ENCODE assay signal across 18 cellular contexts in the genomic region with DNA sequence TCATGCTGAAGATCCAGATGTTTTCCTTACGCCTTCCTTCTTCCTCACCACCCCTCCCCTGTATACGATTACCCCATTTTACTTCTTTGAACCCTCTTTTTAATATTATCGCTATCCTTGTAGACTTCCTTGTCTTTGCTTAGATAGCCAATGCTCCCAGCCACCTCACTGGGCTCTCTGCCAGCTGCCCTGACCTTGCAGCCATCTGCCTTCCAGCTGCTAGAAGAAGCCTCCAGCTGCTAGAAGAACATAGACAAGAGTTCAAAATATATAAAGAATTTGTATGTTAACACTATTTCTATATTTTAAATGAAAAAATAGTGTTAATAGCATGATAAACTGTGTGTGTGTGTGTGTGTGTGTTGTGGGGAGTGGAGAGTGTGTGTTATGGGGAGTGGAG.
DNase-seq lines count a peak whose midpoint lies in the region; ATAC-seq and TF ChIP-seq lines count a peak whose summit lies in the region.
"Had no signal": no experiment of that assay in that cellular context is flagged by ENCODE, and none has a peak within 500 bp of the region (broad histone marks: within the 10 kb centered on the region; RNA-seq: fewer than 3 reads in every experiment).

No MANE protein-coding gene starts in this region.

- H3K36me3 Mint-ChIP-seq in stimulated activated memory B cell treated with anti-CD40 and anti-IgM and Interleukin-4, amounts not matched to agents 10 μg/mL and 1 μg/mL and 100 μg/mL, for 72 hours = no peaks in the 10 kb centered on the region
- H3K36me3 Mint-ChIP-seq: stimulated activated naive B cell treated with anti-CD40 and anti-IgM and Interleukin-4, amounts not matched to agents 10 μg/mL and 1 μg/mL and 100 μg/mL, for 72 hours had no signal

- no peaks in the 10 kb centered on the region for H3K9me3 Mint-ChIP-seq in stimulated activated memory B cell treated with anti-CD40 and anti-IgM and Interleukin-4, amounts not matched to agents 10 μg/mL and 1 μg/mL and 100 μg/mL, for 72 hours
- H3K9me3 Mint-ChIP-seq: stimulated activated naive B cell treated with anti-CD40 and anti-IgM and Interleukin-4, amounts not matched to agents 10 μg/mL and 1 μg/mL and 100 μg/mL, for 72 hours had no signal

- WGBS in body of pancreas, 2 donors = 41 to 52% methylated on average over 3 of the region's 3 CpGs

- H3K27ac ChIP-seq in body of pancreas (no peak overlapping the region), left ventricle myocardium inferior (replicated peaks) (no peak overlapping the region), OCI-LY7 (ENCODE audit: low read depth, low read length, poor library complexity, severe bottlenecking) (no peak overlapping the region)
- H3K27ac ChIP-seq: brain microvascular endothelial cell, gastroesophageal sphincter, neutrophil, upper lobe of right lung had no signal

- no peaks in the 10 kb centered on the region for H3K27me3 Mint-ChIP-seq in stimulated activated memory B cell treated with anti-CD40 and anti-IgM and Interleukin-4, amounts not matched to agents 10 μg/mL and 1 μg/mL and 100 μg/mL, for 72 hours

- no peak overlapping the region for H2AFZ ChIP-seq in OCI-LY7 (ENCODE audit: low read length)

- no peak for TF ChIP-seq POLR2A in body of pancreas (IDR thresholded peaks at IDR 0.05)

- ATAC-seq in body of pancreas (no peak), GM21381 (IDR thresholded peaks at IDR 0.05; ENCODE audit: unreplicated experiment) (no peak), GM19463 (IDR thresholded peaks at IDR 0.05; ENCODE audit: unreplicated experiment) (no peak)
- ATAC-seq in stimulated activated memory B cell treated with anti-CD40 and anti-IgM and Interleukin-4, amounts not matched to agents 10 μg/mL and 1 μg/mL and 100 μg/mL, for 72 hours = no peak
- ATAC-seq: gastroesophageal sphincter; stimulated activated naive B cell treated with anti-CD40 and anti-IgM and Interleukin-4, amounts not matched to agents 10 μg/mL and 1 μg/mL and 100 μg/mL, for 72 hours; upper lobe of right lung had no signal

- H3K9me3 ChIP-seq in MG63 (no peaks in the 10 kb centered on the region), body of pancreas (no peaks in the 10 kb centered on the region), left ventricle myocardium inferior (replicated peaks) (no peaks in the 10 kb centered on the region), OCI-LY7 (ENCODE audit: low read length) (no peaks in the 10 kb centered on the region)
- H3K9me3 ChIP-seq: gastroesophageal sphincter, neutrophil, upper lobe of right lung had no signal

- no peak overlapping the region for H3K27ac Mint-ChIP-seq in stimulated activated memory B cell treated with anti-CD40 and anti-IgM and Interleukin-4, amounts not matched to agents 10 μg/mL and 1 μg/mL and 100 μg/mL, for 72 hours
- H3K27ac Mint-ChIP-seq: stimulated activated naive B cell treated with anti-CD40 and anti-IgM and Interleukin-4, amounts not matched to agents 10 μg/mL and 1 μg/mL and 100 μg/mL, for 72 hours had no signal

- no peak overlapping the region for H3K4me3 ChIP-seq in MG63
- H3K4me3 ChIP-seq in body of pancreas = no peak overlapping the region
- H3K4me3 ChIP-seq in left ventricle myocardium inferior = no peak overlapping the region
- no peak overlapping the region for H3K4me3 ChIP-seq in OCI-LY7 (ENCODE audit: low read depth, low read length, poor library complexity, severe bottlenecking)
- H3K4me3 ChIP-seq: gastroesophageal sphincter, upper lobe of right lung had no signal

- H4K20me1 ChIP-seq in OCI-LY7 (ENCODE audit: insufficient read depth, low read length) = no peaks in the 10 kb centered on the region

- H3K36me3 ChIP-seq in MG63 (no peaks in the 10 kb centered on the region), body of pancreas (replicated peaks in 1 of 2; ENCODE audit: insufficient read depth in 1 of 2, low read depth in 2 of 2) (no peaks in the 10 kb centered on the region), left ventricle myocardium inferior (no peaks in the 10 kb centered on the region), OCI-LY7 (ENCODE audit: insufficient read depth, low read length) (no peaks in the 10 kb centered on the region)
- H3K36me3 ChIP-seq: brain microvascular endothelial cell, gastroesophageal sphincter, neutrophil, upper lobe of right lung had no signal

- CTCF ChIA-PET in OCI-LY7 (lab: Charles Lee; ENCODE audit: unreplicated experiment) = no interaction called here

- no peaks in the 10 kb centered on the region for H3K4me1 Mint-ChIP-seq in stimulated activated memory B cell treated with anti-CD40 and anti-IgM and Interleukin-4, amounts not matched to agents 10 μg/mL and 1 μg/mL and 100 μg/mL, for 72 hours
- H3K4me1 Mint-ChIP-seq: stimulated activated naive B cell treated with anti-CD40 and anti-IgM and Interleukin-4, amounts not matched to agents 10 μg/mL and 1 μg/mL and 100 μg/mL, for 72 hours had no signal

- no peak overlapping the region for H3K4me2 ChIP-seq in OCI-LY7 (ENCODE audit: low read length)

- intact Hi-C loops in body of pancreas (cut with DNase I) (loop anchor here (10.0 kb wide), 1 partner anchor 907 kb away; no protein-coding TSS in a partner anchor), left ventricle myocardium inferior (cut with micrococcal nuclease) (loop anchor here (10.0 kb wide), 1 partner anchor 947 kb away; no protein-coding TSS in a partner anchor), OCI-LY7 (cut with micrococcal nuclease; ENCODE audit: unreplicated experiment) (no loop called here)

- DNase-seq in COR-L47 (lab: John Stamatoyannopoulos, UW) = peak; percentile 15
- DNase-seq in MG63 = peak; percentile 4
- peak; percentile 34 to 65 (median 46) for DNase-seq in body of pancreas
- peak; percentile 61 for DNase-seq in left ventricle myocardium inferior
- no peak for DNase-seq in OCI-LY7 (ENCODE audit: low spot score)
- DNase-seq: activated CD4-positive, CD25-positive, alpha-beta regulatory T cell; brain microvascular endothelial cell; effector CD4-positive, alpha-beta T cell; NCI-H1092 treated with DMSO at 0.1 percent for 48 hours; NCI-H2171 treated with DMSO at 0.1 percent for 48 hours; stimulated activated naive B cell treated with anti-CD40 and anti-IgM and Interleukin-4, amounts not matched to agents 10 μg/mL and 1 μg/mL and 100 μg/mL, for 72 hours; SW 1271; upper lobe of right lung had no signal

- H3K9me2 ChIP-seq in OCI-LY7 (ENCODE audit: insufficient read depth, low read length) = no peaks in the 10 kb centered on the region

- BruUV-seq in OCI-LY7 (replicated peaks; lab: Mats Ljungman, UMichigan) = no TSS peak

- H3K27me3 ChIP-seq in MG63 (no peaks in the 10 kb centered on the region), body of pancreas (no peaks in the 10 kb centered on the region), left ventricle myocardium inferior (ENCODE audit: low read depth) (no peaks in the 10 kb centered on the region)
- H3K27me3 ChIP-seq: brain microvascular endothelial cell, gastroesophageal sphincter, neutrophil, upper lobe of right lung had no signal

- no peaks in the 10 kb centered on the region for H3K79me2 ChIP-seq in OCI-LY7 (ENCODE audit: insufficient read depth, low read depth, low read length)

- POLR2A ChIA-PET in OCI-LY7 (lab: Charles Lee) = interaction anchor here (0.6 kb wide), 1 partner anchor 1198 kb away, joined by 3 read pairs; no protein-coding TSS in a partner anchor

- H3K4me1 ChIP-seq in body of pancreas (no peaks in the 10 kb centered on the region), left ventricle myocardium inferior (no peaks in the 10 kb centered on the region), OCI-LY7 (ENCODE audit: insufficient read depth, low read length, poor library complexity, severe bottlenecking) (no peaks in the 10 kb centered on the region)
- H3K4me1 ChIP-seq: gastroesophageal sphincter, upper lobe of right lung had no signal

- H3K4me3 Mint-ChIP-seq in stimulated activated memory B cell treated with anti-CD40 and anti-IgM and Interleukin-4, amounts not matched to agents 10 μg/mL and 1 μg/mL and 100 μg/mL, for 72 hours = no peak overlapping the region
- H3K4me3 Mint-ChIP-seq: stimulated activated naive B cell treated with anti-CD40 and anti-IgM and Interleukin-4, amounts not matched to agents 10 μg/mL and 1 μg/mL and 100 μg/mL, for 72 hours had no signal

- TF ChIP-seq CTCF in body of pancreas (IDR thresholded peaks at IDR 0.05) (no peak), left ventricle myocardium inferior (IDR thresholded peaks at IDR 0.05; ENCODE audit: borderline replicate concordance) (no peak), OCI-LY7 (conservative IDR thresholded peaks at IDR 0.05; ENCODE audit: low read length) (no peak)
